Comparison of ENCODE assay signal across 1 cellular context in the genomic region with DNA sequence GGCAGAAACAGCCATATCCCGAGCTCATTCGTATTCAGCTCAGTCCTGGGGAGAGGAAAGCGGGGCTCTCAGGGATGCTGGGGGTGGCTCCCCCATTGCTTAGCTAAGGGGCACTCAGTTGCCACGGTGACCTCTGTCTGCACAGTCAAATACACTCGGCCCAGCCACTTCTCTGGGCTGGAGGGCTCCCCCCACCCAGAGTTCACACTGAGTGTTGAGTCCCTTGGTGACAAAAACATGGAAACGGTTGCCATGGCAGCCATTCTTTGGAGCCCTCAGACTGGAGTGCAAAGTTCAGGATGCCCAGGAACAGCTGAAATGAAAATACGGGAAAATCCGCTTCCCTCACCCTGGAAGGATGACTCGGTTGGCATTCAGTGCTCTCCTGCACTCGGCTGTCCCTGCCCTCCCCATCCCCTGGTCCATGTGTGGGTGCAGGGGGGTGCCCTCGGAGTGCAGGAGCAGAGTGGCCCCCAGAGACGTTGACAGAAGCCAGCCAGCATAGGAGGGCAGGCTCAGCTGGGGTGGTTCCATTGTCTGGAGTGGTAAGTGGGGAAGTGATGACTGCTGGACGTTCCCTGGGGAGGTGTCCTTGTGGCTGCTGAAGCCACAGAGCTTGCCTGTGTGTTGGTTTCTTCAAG.
A peak's percentile ranks its signal among the peaks of the same experiment; 100 is the strongest.
TF ChIP-seq lines count a peak whose summit lies in the region.

No MANE protein-coding gene starts in this region.

TF ChIP-seq in GM12878, 131 proteins besides CTCF, POLR2A, EP300 and RAD21:
- no peak for TF ChIP-seq POU2F2 (IDR thresholded peaks at IDR 0.05; ENCODE audit: borderline replicate concordance, low read depth, low read length)
- peak; percentile 57; the same call in 1 of the 2 replicates for TF ChIP-seq SPI1 (IDR thresholded peaks at IDR 0.05; ENCODE audit: borderline replicate concordance, insufficient read depth, low read depth, low read length)
- no peak for TF ChIP-seq FOXM1 (IDR thresholded peaks at IDR 0.05; ENCODE audit: low read depth, low read length)
- TF ChIP-seq CHD2 (IDR thresholded peaks at IDR 0.05; ENCODE audit: borderline replicate concordance, low read depth, low read length), result no peak
- TF ChIP-seq ZBTB11 (CRISPR knock-in tag; IDR thresholded peaks at IDR 0.05), result no peak
- no peak for TF ChIP-seq NFYA (IDR thresholded peaks at IDR 0.05; ENCODE audit: borderline replicate concordance, low read depth, low read length)
- TF ChIP-seq ZNF592 (IDR thresholded peaks at IDR 0.05), result no peak
- peak; percentile 69 for TF ChIP-seq MEF2B (IDR thresholded peaks at IDR 0.05; ENCODE audit: partially characterized antibody, poor library complexity, severe bottlenecking)
- no peak for TF ChIP-seq SREBF1 (IDR thresholded peaks at IDR 0.05; ENCODE audit: low read length)
- no peak for TF ChIP-seq HCFC1 (IDR thresholded peaks at IDR 0.05; ENCODE audit: low read length)
- TF ChIP-seq, protein P1, sequence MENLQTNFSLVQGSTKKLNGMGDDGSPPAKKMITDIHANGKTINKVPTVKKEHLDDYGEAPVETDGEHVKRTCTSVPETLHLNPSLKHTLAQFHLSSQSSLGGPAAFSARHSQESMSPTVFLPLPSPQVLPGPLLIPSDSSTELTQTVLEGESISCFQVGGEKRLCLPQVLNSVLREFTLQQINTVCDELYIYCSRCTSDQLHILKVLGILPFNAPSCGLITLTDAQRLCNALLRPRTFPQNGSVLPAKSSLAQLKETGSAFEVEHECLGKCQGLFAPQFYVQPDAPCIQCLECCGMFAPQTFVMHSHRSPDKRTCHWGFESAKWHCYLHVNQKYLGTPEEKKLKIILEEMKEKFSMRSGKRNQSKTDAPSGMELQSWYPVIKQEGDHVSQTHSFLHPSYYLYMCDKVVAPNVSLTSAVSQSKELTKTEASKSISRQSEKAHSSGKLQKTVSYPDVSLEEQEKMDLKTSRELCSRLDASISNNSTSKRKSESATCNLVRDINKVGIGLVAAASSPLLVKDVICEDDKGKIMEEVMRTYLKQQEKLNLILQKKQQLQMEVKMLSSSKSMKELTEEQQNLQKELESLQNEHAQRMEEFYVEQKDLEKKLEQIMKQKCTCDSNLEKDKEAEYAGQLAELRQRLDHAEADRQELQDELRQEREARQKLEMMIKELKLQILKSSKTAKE (IDR thresholded peaks at IDR 0.05; ENCODE audit: low read depth, poor library complexity, severe bottlenecking), result no peak
- TF ChIP-seq NBN (IDR thresholded peaks at IDR 0.05), result no peak
